17 cellular contexts compared by ENCODE assay signal in the genomic region with DNA sequence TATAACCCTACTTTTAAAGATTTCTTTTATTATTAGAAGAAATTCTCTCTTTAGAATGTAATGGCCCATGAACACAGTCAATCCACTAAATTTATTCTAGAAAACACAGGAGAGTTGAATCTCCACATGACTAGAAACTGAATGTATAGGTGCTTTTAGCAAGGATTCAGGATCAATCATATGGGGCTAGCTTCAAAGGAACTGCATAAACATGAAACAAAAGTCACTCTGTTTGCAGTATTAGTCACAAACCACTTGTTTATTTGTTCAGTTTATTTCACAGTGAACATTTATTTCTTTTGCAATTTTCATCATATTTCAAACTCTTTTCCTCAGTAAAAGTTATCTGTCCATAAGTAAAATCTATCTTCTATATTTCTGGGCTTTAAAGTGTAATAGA.
DNase-seq lines count a peak whose midpoint lies in the region; ATAC-seq lines count a peak whose summit lies in the region.
"Had no signal": no experiment of that assay in that cellular context is flagged by ENCODE, and none has a peak within 500 bp of the region (broad histone marks: within the 10 kb centered on the region; RNA-seq: fewer than 3 reads in every experiment).

No MANE protein-coding gene starts in this region.

- ATAC-seq in HG02610 (IDR thresholded peaks at IDR 0.05; ENCODE audit: unreplicated experiment) (peak; percentile 76), GM21825 (IDR thresholded peaks at IDR 0.05; ENCODE audit: unreplicated experiment) (no peak)
- ATAC-seq: GM23338, HCT116, K562 had no signal

- DNase-seq in COLO829 (ENCODE audit: low spot score) (peak; percentile 10), SK-MEL-5 (ENCODE audit: low read depth, low spot score) (peak; percentile 21), fibroblast of gingiva (ENCODE audit: low read depth) (peak; percentile 12), SK-N-DZ (ENCODE audit: low spot score) (no peak)
- DNase-seq in effector CD8-positive, alpha-beta T cell (lab: John Stamatoyannopoulos, UW), result no peak
- no peak for DNase-seq in activated CD8-positive, alpha-beta memory T cell treated with anti-CD3 and anti-CD28 coated beads for 24 hours
- DNase-seq: DMS79 treated with DMSO at 0.1 percent for 48 hours, NCI-H1092 treated with DMSO at 0.1 percent for 48 hours, NCI-H146, NCI-H2029, NCI-H226, NCI-H524 treated with DMSO at 0.1 percent for 48 hours had no signal

- in situ Hi-C loops in SK-MEL-5 (cut with HindIII; ENCODE audit: low pct_unique_long_range_greater_than_20kb, low sequenced_read_pairs), result no loop called here

Comparison
In these comparisons a context has a peak if more than half of its experiments do, and no peak if none do; other contexts are left out.
1. DNase-seq: peak in COLO829 (single experiment), SK-MEL-5 (single experiment) and fibroblast of gingiva (single experiment); none in effector CD8-positive, alpha-beta T cell (single experiment), activated CD8-positive, alpha-beta memory T cell treated with anti-CD3 and anti-CD28 coated beads for 24 hours (single experiment) and SK-N-DZ (single experiment).